Comparison of ENCODE assay signal across 1 cellular context in genomic region chr5:140311011-140311467, GRCh38.
TF ChIP-seq lines count a peak whose summit lies in the region.

No MANE protein-coding gene starts in this region.

TF ChIP-seq in SK-N-SH, 30 proteins besides CTCF, POLR2A, EP300 and RAD21 (continued from another document):
- TF ChIP-seq MAX (IDR thresholded peaks at IDR 0.05; ENCODE audit: low read depth), result peak; percentile 45; the same call in 1 of the 2 replicates
